1 cellular context compared by ENCODE assay signal in genomic region chr7:73971315-73971700, GRCh38.
TF ChIP-seq lines count a peak whose summit lies in the region.

No MANE protein-coding gene starts in this region.

TF ChIP-seq in K562, 482 proteins besides CTCF, POLR2A, EP300 and RAD21 (continued from another document):
- TF ChIP-seq RNF219 (CRISPR knock-in tag; IDR thresholded peaks at IDR 0.05) (no peak), ZNF384 (IDR thresholded peaks at IDR 0.05; ENCODE audit: low read depth, low read length) (no peak), ZNF830 (CRISPR knock-in tag; IDR thresholded peaks at IDR 0.05) (no peak), RBM15 (IDR thresholded peaks at IDR 0.05; ENCODE audit: insufficient read depth, low read length) (no peak), E2F6 (IDR thresholded peaks at IDR 0.05; ENCODE audit: borderline replicate concordance in 1 of 2, extremely low read depth in 1 of 2, insufficient read depth in 1 of 2, insufficient read length in 1 of 2, low read depth in 1 of 2, low read length in 1 of 2, poor library complexity in 1 of 2, severe bottlenecking in 1 of 2) (no peak), ZNF77 (CRISPR knock-in tag; IDR thresholded peaks at IDR 0.05) (no peak), ZNF655 (CRISPR knock-in tag; IDR thresholded peaks at IDR 0.05) (no peak), ZNF785 (CRISPR knock-in tag; IDR thresholded peaks at IDR 0.05) (no peak)
